26 cellular contexts compared by ENCODE assay signal in the genomic region with DNA sequence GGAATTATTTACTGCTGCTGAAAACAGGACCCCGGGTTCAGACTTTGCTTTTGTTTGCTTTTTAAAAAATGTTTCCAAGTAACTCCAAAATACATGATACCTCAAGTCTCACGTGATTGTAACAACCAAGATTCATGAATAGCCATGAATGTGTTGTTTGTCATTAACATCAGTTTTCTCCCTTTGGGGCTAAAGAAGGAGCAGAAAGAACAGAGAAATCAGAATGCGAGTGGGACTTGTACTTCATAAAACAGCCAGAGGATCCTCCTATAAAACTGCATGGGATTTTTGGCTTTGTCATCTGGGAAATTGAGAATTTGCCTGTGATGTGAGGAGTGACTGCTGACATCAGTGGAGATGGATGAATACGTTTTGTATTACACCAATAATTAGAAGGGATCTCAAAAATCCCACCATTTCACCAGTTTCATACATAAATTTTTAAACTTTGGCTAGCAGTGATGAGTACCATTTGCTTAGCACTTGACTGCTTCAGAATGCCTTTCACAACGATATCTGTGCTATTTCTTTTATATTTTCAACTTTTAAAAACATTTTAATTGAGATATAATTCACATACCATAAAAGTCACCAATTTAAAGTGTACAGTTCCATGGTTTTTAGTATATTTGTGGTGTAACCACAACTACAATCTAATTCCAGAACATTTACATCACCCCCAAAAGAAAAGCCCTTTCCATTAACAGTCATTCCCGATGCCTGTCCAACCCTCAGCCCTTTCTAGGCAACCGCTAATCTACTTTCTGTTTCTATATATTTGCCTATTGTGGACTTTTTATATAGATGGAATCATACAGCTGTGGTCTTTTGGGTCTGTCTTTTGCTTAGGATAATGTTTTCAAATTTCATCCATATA.
DNase-seq lines count a peak whose midpoint lies in the region; ATAC-seq and TF ChIP-seq lines count a peak whose summit lies in the region.
"Had no signal": no experiment of that assay in that cellular context is flagged by ENCODE, and none has a peak within 500 bp of the region (broad histone marks: within the 10 kb centered on the region; RNA-seq: fewer than 3 reads in every experiment).

No MANE protein-coding gene starts in this region.

- no peak overlapping the region for H3K4me3 ChIP-seq in SJCRH30
- no peak overlapping the region for H3K4me3 ChIP-seq in subcutaneous abdominal adipose tissue (ENCODE audit: low read depth in 1 of 5, low read length in 5 of 5)
- no peak overlapping the region for H3K4me3 ChIP-seq in tibial artery
- H3K4me3 ChIP-seq: lower lobe of right lung, psoas muscle, thoracic aorta had no signal

- no peak for TF ChIP-seq CTCF in tibial artery (IDR thresholded peaks at IDR 0.05)
- TF ChIP-seq CTCF in CD4-positive, alpha-beta T cell (IDR thresholded peaks at IDR 0.05): no peak

- H3K4me1 Mint-ChIP-seq in CD4-positive, alpha-beta T cell (ENCODE audit: low read depth): no peaks in the 10 kb centered on the region

- CTCF ChIA-PET in CD4-positive, alpha-beta T cell (lab: Charles Lee): no interaction called here

- POLR2A ChIA-PET in CD4-positive, alpha-beta T cell (lab: Charles Lee): no interaction called here

- no peaks in the 10 kb centered on the region for H3K36me3 Mint-ChIP-seq in CD4-positive, alpha-beta T cell (ENCODE audit: low read depth)
- H3K36me3 Mint-ChIP-seq: CD4-positive, alpha-beta memory T cell had no signal

- H3K27me3 ChIP-seq in SJCRH30 (no peaks in the 10 kb centered on the region), subcutaneous abdominal adipose tissue (ENCODE audit: control insufficient read depth in 5 of 5, insufficient read depth in 4 of 5, low read length in 5 of 5) (no peaks in the 10 kb centered on the region), tibial artery (no peaks in the 10 kb centered on the region)
- no peaks in the 10 kb centered on the region for H3K27me3 ChIP-seq in CD4-positive, alpha-beta T cell (ENCODE audit: control insufficient read depth, insufficient read depth, low read length)

- H3K27ac Mint-ChIP-seq in CD4-positive, alpha-beta T cell: no peak overlapping the region
- H3K27ac Mint-ChIP-seq: activated naive CD8-positive, alpha-beta T cell treated with anti-CD3 and anti-CD28 coated beads, Interleukin-2, amount 50 U/mL, for 24 hours; H9 had no signal

- H3K27me3 Mint-ChIP-seq in CD4-positive, alpha-beta T cell: no peaks in the 10 kb centered on the region
- H3K27me3 Mint-ChIP-seq: activated CD4-positive, alpha-beta T cell treated with anti-CD3 and anti-CD28 coated beads, Interleukin-2, amount 10 ng/mL, durations not matched to agents 24 days and 14 days; activated naive CD8-positive, alpha-beta T cell treated with anti-CD3 and anti-CD28 coated beads, Interleukin-2, amount 50 U/mL, for 24 hours; CD4-positive, alpha-beta memory T cell had no signal

- ATAC-seq in HG02588 (IDR thresholded peaks at IDR 0.05; ENCODE audit: unreplicated experiment) (no peak), GM21619 (IDR thresholded peaks at IDR 0.05; ENCODE audit: unreplicated experiment) (no peak)
- no peak for ATAC-seq in CD4-positive, alpha-beta T cell (ENCODE audit: poor library complexity)
- ATAC-seq: activated naive CD8-positive, alpha-beta T cell treated with anti-CD3 and anti-CD28 coated beads, Interleukin-2, amount 50 U/mL, for 24 hours; activated T-cell treated with anti-CD3 and anti-CD28 coated beads, Interleukin-2, amount 50 U/mL, for 4 hours; psoas muscle had no signal

- H3K9me3 Mint-ChIP-seq in CD4-positive, alpha-beta T cell: no peaks in the 10 kb centered on the region
- H3K9me3 Mint-ChIP-seq: H9 had no signal

- no peaks in the 10 kb centered on the region for H3K36me3 ChIP-seq in SJCRH30
- no peaks in the 10 kb centered on the region for H3K36me3 ChIP-seq in subcutaneous abdominal adipose tissue (ENCODE audit: control insufficient read depth in 5 of 5, insufficient read depth in 5 of 5, low read length in 5 of 5)
- no peaks in the 10 kb centered on the region for H3K36me3 ChIP-seq in tibial artery
- H3K36me3 ChIP-seq: lower lobe of right lung, thoracic aorta, WERI-Rb-1 had no signal

- DNase-seq in ELR (ENCODE audit: low read depth): peak; percentile 15
- no peak for DNase-seq in SJCRH30
- DNase-seq in kidney tubule cell (ENCODE audit: low spot score): peak; percentile 28
- no peak for DNase-seq in tibial artery
- DNase-seq in CD4-positive, alpha-beta T cell: no peak
- DNase-seq: activated CD4-positive, alpha-beta T cell treated with anti-CD3 and anti-CD28 coated beads, Interleukin-2, amount 10 ng/mL, durations not matched to agents 24 days and 14 days; activated naive CD8-positive, alpha-beta T cell treated with anti-CD3 and anti-CD28 coated beads, Interleukin-2, amount 50 U/mL, for 24 hours; activated T-cell treated with anti-CD3 and anti-CD28 coated beads, Interleukin-2, amount 50 U/mL, for 4 hours; CD4-positive, alpha-beta memory T cell; effector CD4-positive, alpha-beta T cell; H9; Karpas-422; lower lobe of right lung; NCI-H146; NCI-H2107; NCI-H446; psoas muscle; SHP77 treated with DMSO at 0.1 percent for 48 hours; stimulated activated naive CD4-positive, alpha-beta T cell; SW 1271; T-helper 9 cell; WERI-Rb-1 had no signal

- no peak overlapping the region for H3K9ac ChIP-seq in subcutaneous abdominal adipose tissue (ENCODE audit: low read length in 5 of 5)

- peaks cover 29% of the 10 kb centered on the region for H3K4me1 ChIP-seq in SJCRH30
- peaks cover 0 to 37% (median 31%) of the 10 kb centered on the region in 5 donors for H3K4me1 ChIP-seq in subcutaneous abdominal adipose tissue (ENCODE audit: control insufficient read depth in 5 of 5, insufficient read depth in 5 of 5, low read length in 5 of 5)
- H3K4me1 ChIP-seq in tibial artery: peaks cover 0 to 42% (median 29%) of the 10 kb centered on the region in 4 donors
- H3K4me1 ChIP-seq: psoas muscle had no signal

- no peaks in the 10 kb centered on the region for H3K9me3 ChIP-seq in SJCRH30 (replicated peaks)
- H3K9me3 ChIP-seq in subcutaneous abdominal adipose tissue (ENCODE audit: control insufficient read depth in 5 of 5, low read length in 5 of 5): no peaks in the 10 kb centered on the region
- no peaks in the 10 kb centered on the region for H3K9me3 ChIP-seq in tibial artery
- no peaks in the 10 kb centered on the region for H3K9me3 ChIP-seq in CD4-positive, alpha-beta T cell (ENCODE audit: control insufficient read depth, low read length)
- H3K9me3 ChIP-seq: lower lobe of right lung, psoas muscle, thoracic aorta had no signal

- peak overlapping the region; percentile 9; the same call in 1 of the 2 replicates for H3K27ac ChIP-seq in SJCRH30
- H3K27ac ChIP-seq in subcutaneous abdominal adipose tissue (ENCODE audit: low read depth, low read length): peak overlapping the region; percentile 54
- peak overlapping the region in 1 of 2 donors; percentile 32 for H3K27ac ChIP-seq in tibial artery
- no peak overlapping the region for H3K27ac ChIP-seq in CD4-positive, alpha-beta T cell (ENCODE audit: low read depth, low read length)
- H3K27ac ChIP-seq: lower lobe of right lung, psoas muscle, WERI-Rb-1 had no signal

- no peak overlapping the region for H3K4me3 Mint-ChIP-seq in CD4-positive, alpha-beta T cell
- H3K4me3 Mint-ChIP-seq: activated CD4-positive, alpha-beta T cell treated with anti-CD3 and anti-CD28 coated beads, Interleukin-2, amount 10 ng/mL, durations not matched to agents 24 days and 14 days; activated naive CD8-positive, alpha-beta T cell treated with anti-CD3 and anti-CD28 coated beads, Interleukin-2, amount 50 U/mL, for 24 hours; activated T-cell treated with anti-CD3 and anti-CD28 coated beads, Interleukin-2, amount 50 U/mL, for 4 hours; CD4-positive, alpha-beta memory T cell; H9 had no signal

- intact Hi-C loops in tibial artery (cut with DNase I; ENCODE audit: low total_unique reads): no loop called here
- intact Hi-C loops in CD4-positive, alpha-beta T cell (cut with DNase I, micrococcal nuclease): no loop called here

Comparison
In these comparisons a context has a peak if more than half of its experiments do, and no peak if none do; other contexts are left out.
1. DNase-seq: peak in ELR (single experiment) and kidney tubule cell (single experiment); none in SJCRH30 (0 of 2), tibial artery (0 of 2) and CD4-positive, alpha-beta T cell (0 of 10).